In genomic region chr1:25197982-25198681, GRCh38 we compare ENCODE assay signal across 9 cellular contexts. TPM values are rescaled to one million over a fixed set of nuclear protein-coding genes. Genes with fewer than 3 reads are reported as not detected.
DNase-seq lines count a peak whose midpoint lies in the region; ATAC-seq and TF ChIP-seq lines count a peak whose summit lies in the region.
"Had no signal": no experiment of that assay in that cellular context is flagged by ENCODE, and none has a peak within 500 bp of the region (broad histone marks: within the 10 kb centered on the region; RNA-seq: fewer than 3 reads in every experiment).

No MANE protein-coding gene starts in this region.

- H3K27me3 Mint-ChIP-seq in Caco-2 (ENCODE audit: insufficient read depth, unreplicated experiment): no peaks in the 10 kb centered on the region

- H3K4me1 ChIP-seq in Caco-2 (peaks cover 13% of the 10 kb centered on the region), prostate gland (replicated peaks) (no peaks in the 10 kb centered on the region), upper lobe of right lung (no peaks in the 10 kb centered on the region)

- H3K36me3 ChIP-seq in Caco-2 (ENCODE audit: control insufficient read depth, insufficient read depth, low read length) (no peaks in the 10 kb centered on the region), prostate gland (no peaks in the 10 kb centered on the region), upper lobe of right lung (no peaks in the 10 kb centered on the region)

- H3K4me1 Mint-ChIP-seq in Caco-2 (ENCODE audit: low read depth, unreplicated experiment): peaks cover 37% of the 10 kb centered on the region

- no peak overlapping the region for H3K4me3 ChIP-seq in Caco-2 (ENCODE audit: low read depth, low read length)
- peak overlapping the region; percentile 19 for H3K4me3 ChIP-seq in NB4 (ENCODE audit: low read depth, low read length)
- H3K4me3 ChIP-seq in coronary artery: peak overlapping the region; percentile 52
- H3K4me3 ChIP-seq in prostate gland: no peak overlapping the region
- H3K4me3 ChIP-seq in foreskin fibroblast (ENCODE audit: low read depth in 1 of 2, low read length in 2 of 2): no peak overlapping the region
- H3K4me3 ChIP-seq in upper lobe of right lung: no peak overlapping the region

- H3K9me3 Mint-ChIP-seq in Caco-2 (ENCODE audit: unreplicated experiment): no peaks in the 10 kb centered on the region

- no peaks in the 10 kb centered on the region for H3K36me3 Mint-ChIP-seq in Caco-2 (ENCODE audit: insufficient read depth, unreplicated experiment)

- H3K4me3 Mint-ChIP-seq in Caco-2 (ENCODE audit: unreplicated experiment): no peak overlapping the region

- CTCF ChIA-PET in Caco-2 (lab: Charles Lee): interaction anchor here (0.5 kb wide), 1 partner anchor 10 kb away, joined by 3 read pairs; no protein-coding TSS in a partner anchor

- H3K9me3 ChIP-seq in Caco-2 (no peaks in the 10 kb centered on the region), prostate gland (no peaks in the 10 kb centered on the region), upper lobe of right lung (no peaks in the 10 kb centered on the region)

- ATAC-seq in GM21619 (IDR thresholded peaks at IDR 0.05; ENCODE audit: unreplicated experiment): no peak
- no peak for ATAC-seq in upper lobe of right lung

- peak overlapping the region; percentile 61 to 69 for H3K27ac ChIP-seq in coronary artery
- peak overlapping the region; percentile 74 to 81 for H3K27ac ChIP-seq in prostate gland
- H3K27ac ChIP-seq in upper lobe of right lung: no peak overlapping the region

- TF ChIP-seq POLR2A in NB4 (IDR thresholded peaks at IDR 0.05; ENCODE audit: extremely low read depth, insufficient read length) (no peak), prostate gland (IDR thresholded peaks at IDR 0.05) (no peak)

- 26% methylated on average over 11 of the region's 11 CpGs for WGBS in prostate gland

- peak in 1 of 2 experiments; percentile 27 for DNase-seq in Caco-2
- peak; percentile 80 for DNase-seq in NB4 (ENCODE audit: low read depth)
- DNase-seq in coronary artery (ENCODE audit: low spot score): no peak
- peak; percentile 62 for DNase-seq in prostate gland (ENCODE audit: low spot score)
- no peak for DNase-seq in foreskin fibroblast
- no peak for DNase-seq in upper lobe of right lung
- DNase-seq in HCEC 1CT: no peak
- DNase-seq: effector CD8-positive, alpha-beta T cell had no signal

- intact Hi-C loops in Caco-2 (cut with micrococcal nuclease; ENCODE audit: unreplicated experiment) (loop anchor here (10.0 kb wide), 1 partner anchor 163 kb away; no protein-coding TSS in a partner anchor), prostate gland (cut with DNase I) (no loop called here), upper lobe of right lung (cut with DNase I) (loop anchor here (10.0 kb wide), 1 partner anchor 343 kb away; no protein-coding TSS in a partner anchor)

- TF ChIP-seq CTCF in Caco-2 (IDR thresholded peaks at IDR 0.05; ENCODE audit: insufficient read depth in 1 of 2, low read depth in 1 of 2, low read length in 1 of 2, severe bottlenecking in 1 of 2, unreplicated experiment in 1 of 2) (no peak), NB4 (IDR thresholded peaks at IDR 0.05; ENCODE audit: low read depth, low read length) (no peak), coronary artery (IDR thresholded peaks at IDR 0.05) (no peak), prostate gland (IDR thresholded peaks at IDR 0.05) (no peak), foreskin fibroblast (IDR thresholded peaks at IDR 0.05; ENCODE audit: low read depth, low read length) (no peak), upper lobe of right lung (IDR thresholded peaks at IDR 0.05) (no peak)

- POLR2A ChIA-PET in Caco-2 (lab: Charles Lee): no interaction called here

- H3K27ac Mint-ChIP-seq in Caco-2 (ENCODE audit: unreplicated experiment): peak overlapping the region; percentile 66

- no peaks in the 10 kb centered on the region for H3K27me3 ChIP-seq in Caco-2 (replicated peaks; ENCODE audit: control insufficient read depth, insufficient read depth, low read length)
- H3K27me3 ChIP-seq in prostate gland (replicated peaks; ENCODE audit: insufficient read depth): no peaks in the 10 kb centered on the region
- H3K27me3 ChIP-seq in upper lobe of right lung: no peaks in the 10 kb centered on the region

- BruUV-seq in Caco-2 (replicated peaks; lab: Mats Ljungman, UMichigan): no TSS peak

RNA-seq across cellular contexts. Expression of gene SYF2, which starts 34.2 kb away (rescaled TPM):
- total RNA-seq in Caco-2 (2022) (31.5 and 32.3 TPM in 2 replicates), prostate gland (10 to 100 TPM; 46.5 to 51.0 TPM), upper lobe of right lung (38.8 TPM)

RNA-seq across cellular contexts. Expression of gene RSRP1, which starts 49.1 kb away (rescaled TPM):
- total RNA-seq in Caco-2 (2022) (61.1 and 69.8 TPM in 2 replicates), prostate gland (100 to 1,000 TPM; 114 to 145 TPM), upper lobe of right lung (155 TPM)

Comparison
In these comparisons a context has a peak if more than half of its experiments do, and no peak if none do; other contexts are left out.
1. DNase-seq: peak in NB4 (single experiment) and prostate gland (single experiment); none in coronary artery (single experiment), foreskin fibroblast (0 of 2), upper lobe of right lung (single experiment) and HCEC 1CT (single experiment).
2. H3K4me3 ChIP-seq: peak in NB4 (single experiment) and coronary artery (single experiment); none in Caco-2 (single experiment), prostate gland (0 of 2), foreskin fibroblast (0 of 2) and upper lobe of right lung (single experiment).